Comparison of ENCODE assay signal across 8 cellular contexts in genomic region chr22:27726726-27727449, GRCh38.
A peak's percentile ranks its signal among the peaks of the same experiment; 100 is the strongest.
DNase-seq lines count a peak whose midpoint lies in the region; ATAC-seq and TF ChIP-seq lines count a peak whose summit lies in the region.

No MANE protein-coding gene starts in this region.

- CTCF ChIA-PET in HEK293T (lab: Yijun Ruan, JAX): no interaction called here

- H3K27me3 ChIP-seq in subcutaneous abdominal adipose tissue (ENCODE audit: control insufficient read depth in 5 of 5, insufficient read depth in 4 of 5, low read length in 5 of 5): no peaks in the 10 kb centered on the region

- ATAC-seq in HG03159 (IDR thresholded peaks at IDR 0.05; ENCODE audit: unreplicated experiment) (no peak), GM21576 (IDR thresholded peaks at IDR 0.05; ENCODE audit: unreplicated experiment) (no peak)

- peak overlapping the region in 1 of 5 donors; percentile 6 for H3K9ac ChIP-seq in subcutaneous abdominal adipose tissue (ENCODE audit: low read length in 5 of 5)

- H3K4me1 ChIP-seq in subcutaneous abdominal adipose tissue (ENCODE audit: control insufficient read depth in 5 of 5, insufficient read depth in 5 of 5, low read length in 5 of 5): peaks cover 3 to 30% (median 21%) of the 10 kb centered on the region in 5 donors

- no peaks in the 10 kb centered on the region for H3K36me3 ChIP-seq in subcutaneous abdominal adipose tissue (ENCODE audit: control insufficient read depth in 5 of 5, insufficient read depth in 5 of 5, low read length in 5 of 5)

- peak overlapping the region in 3 of 5 donors; percentile 17 to 28 (median 26) for H3K4me3 ChIP-seq in subcutaneous abdominal adipose tissue (ENCODE audit: low read depth in 1 of 5, low read length in 5 of 5)

- H3K9me3 ChIP-seq in subcutaneous abdominal adipose tissue (ENCODE audit: control insufficient read depth in 5 of 5, low read length in 5 of 5): no peaks in the 10 kb centered on the region

- DNase-seq in HEK293T (ENCODE audit: extremely low spot score) (peak; percentile 46), amniotic epithelial cell (ENCODE audit: low read depth) (peak; percentile 54), iPS-NIHi11 (ENCODE audit: low spot score) (peak; percentile 61), T1000 (lab: John Stamatoyannopoulos, UW) (no peak), amygdala (lab: John Stamatoyannopoulos, UW) (no peak)

- POLR2A ChIA-PET in HEK293T (lab: Yijun Ruan, JAX): interaction anchor here (1.2 to 1.3 kb wide), 2 partner anchors 22 to 65 kb away, joined by 4 read pairs; no protein-coding TSS in a partner anchor

- H3K27ac ChIP-seq in subcutaneous abdominal adipose tissue (ENCODE audit: low read depth, low read length): peak overlapping the region; percentile 40

TF ChIP-seq in HEK293T, 16 proteins besides CTCF, POLR2A, EP300 and RAD21:
- TF ChIP-seq L3MBTL2 (conservative IDR thresholded peaks at IDR 0.05) (0 out of 2 replicates have a peak, but pooled peaks have one; percentile 13), SP1 (IDR thresholded peaks at IDR 0.05) (no peak)

Comparison
In these comparisons a context has a peak if more than half of its experiments do, and no peak if none do; other contexts are left out.
1. DNase-seq: peak in HEK293T (single experiment), amniotic epithelial cell (single experiment) and iPS-NIHi11 (single experiment); none in T1000 (single experiment) and amygdala (0 of 56).